ENCODE assay signal across 30 cellular contexts in genomic region chrX:103378990-103379389, GRCh38. TPM values are rescaled to one million over a fixed set of nuclear protein-coding genes. Genes with fewer than 3 reads are reported as not detected.
DNase-seq lines count a peak whose midpoint lies in the region; ATAC-seq and TF ChIP-seq lines count a peak whose summit lies in the region.
"Had no signal": no experiment of that assay in that cellular context is flagged by ENCODE, and none has a peak within 500 bp of the region (broad histone marks: within the 10 kb centered on the region; RNA-seq: fewer than 3 reads in every experiment).

No MANE protein-coding gene starts in this region.

- WGBS in tibial nerve, 2 donors = 61 to 71% methylated on average over 2 of the region's 2 CpGs
- 61 to 82% (median 65%) methylated on average over 2 of the region's 2 CpGs for WGBS in stomach, 5 donors

- ATAC-seq in lower lobe of right lung = no peak
- ATAC-seq: activated CD4-positive, CD25-positive, alpha-beta regulatory T cell treated with anti-CD3 and anti-CD28 coated beads, Interleukin-2, amount 50 U/mL, for 24 hours; CD8-positive, alpha-beta T cell; gastrocnemius medialis; left ventricle myocardium superior; naive thymus-derived CD8-positive, alpha-beta T cell; stimulated activated naive B cell treated with anti-CD40 and anti-IgM and Interleukin-4, amounts not matched to agents 10 μg/mL and 1 μg/mL and 100 μg/mL, for 72 hours; T-cell had no signal

- H3K27me3 ChIP-seq in adipocyte (replicated peaks; ENCODE audit: control insufficient read depth, insufficient read depth, low read length) = no peaks in the 10 kb centered on the region
- H3K27me3 ChIP-seq in rectal smooth muscle tissue (ENCODE audit: control insufficient read depth, insufficient read depth, low read length) = peaks cover 4% of the 10 kb centered on the region
- H3K27me3 ChIP-seq in lower lobe of right lung (ENCODE audit: low read depth) = no peaks in the 10 kb centered on the region
- peaks cover 0 to 24% of the 10 kb centered on the region in 2 donors for H3K27me3 ChIP-seq in tibial nerve
- H3K27me3 ChIP-seq in stomach = peaks cover 0 to 9% (median 0%) of the 10 kb centered on the region in 3 donors
- H3K27me3 ChIP-seq: esophagus squamous epithelium had no signal

- peaks cover 4% of the 10 kb centered on the region for H3K4me1 ChIP-seq in adipocyte (ENCODE audit: control insufficient read depth, insufficient read depth, low read length)
- no peaks in the 10 kb centered on the region for H3K4me1 ChIP-seq in rectal smooth muscle tissue (ENCODE audit: control insufficient read depth, insufficient read depth, low read length)
- no peaks in the 10 kb centered on the region for H3K4me1 ChIP-seq in lower lobe of right lung
- no peaks in the 10 kb centered on the region for H3K4me1 ChIP-seq in tibial nerve
- H3K4me1 ChIP-seq in stomach = peaks cover 0 to 4% (median 0%) of the 10 kb centered on the region in 4 donors
- H3K4me1 ChIP-seq: esophagus squamous epithelium, gastrocnemius medialis, sigmoid colon had no signal

- TF ChIP-seq POLR2A in tibial nerve (IDR thresholded peaks at IDR 0.05) (no peak), stomach (IDR thresholded peaks at IDR 0.05) (no peak)

- TF ChIP-seq EP300 in tibial nerve (IDR thresholded peaks at IDR 0.05) (no peak), stomach (IDR thresholded peaks at IDR 0.05) (no peak)

- H3K4me3 ChIP-seq in adipocyte (ENCODE audit: low read length) = no peak overlapping the region
- peak overlapping the region; percentile 15 for H3K4me3 ChIP-seq in rectal smooth muscle tissue (ENCODE audit: low read length)
- no peak overlapping the region for H3K4me3 ChIP-seq in lower lobe of right lung
- no peak overlapping the region for H3K4me3 ChIP-seq in tibial nerve
- H3K4me3 ChIP-seq in stomach = no peak overlapping the region
- H3K4me3 ChIP-seq: esophagus squamous epithelium, gastrocnemius medialis, sigmoid colon had no signal

- peak; percentile 4 for DNase-seq in NCI-H2227 treated with DMSO at 0.1 percent for 48 hours (lab: John Stamatoyannopoulos, UW)
- DNase-seq in NCI-H2227 (lab: John Stamatoyannopoulos, UW; ENCODE audit: unreplicated experiment) = no peak
- peak; percentile 45 for DNase-seq in adipocyte (ENCODE audit: low read depth)
- peak; percentile 55 for DNase-seq in iris pigment epithelial cell (ENCODE audit: low read depth)
- no peak for DNase-seq in lower lobe of right lung
- no peak for DNase-seq in tibial nerve (ENCODE audit: low spot score in 2 of 2)
- DNase-seq in stomach = no peak
- DNase-seq: 8988T; activated CD4-positive, alpha-beta T cell treated with anti-CD3 and anti-CD28 coated beads, Interleukin-2, amount 50 U/mL, for 48 hours; activated CD8-positive, alpha-beta memory T cell treated with anti-CD3 and anti-CD28 coated beads, Interleukin-2, amount 50 U/mL, for 4 hours; activated naive CD4-positive, alpha-beta T cell treated with anti-CD3 and anti-CD28 coated beads for 36 hours; CD8-positive, alpha-beta T cell; dermis blood vessel endothelial cell; esophagus squamous epithelium; gastrocnemius medialis; GDM1; left ventricle myocardium superior; naive thymus-derived CD8-positive, alpha-beta T cell; NCI-H1105; NCI-H1930; NCI-H345; NCI-H748 treated with DMSO at 0.1 percent for 48 hours; sigmoid colon; stimulated activated naive B cell treated with anti-CD40 and anti-IgM and Interleukin-4, amounts not matched to agents 10 μg/mL and 1 μg/mL and 100 μg/mL, for 72 hours; T-cell had no signal

- H3K27ac ChIP-seq in rectal smooth muscle tissue (ENCODE audit: low read depth, low read length) = no peak overlapping the region
- H3K27ac ChIP-seq in lower lobe of right lung = no peak overlapping the region
- no peak overlapping the region for H3K27ac ChIP-seq in tibial nerve
- H3K27ac ChIP-seq in stomach = no peak overlapping the region
- H3K27ac ChIP-seq: esophagus squamous epithelium, gastrocnemius medialis, sigmoid colon had no signal

- H3K36me3 ChIP-seq in adipocyte (ENCODE audit: control insufficient read depth, insufficient read depth, low read length, severe bottlenecking) (no peaks in the 10 kb centered on the region), rectal smooth muscle tissue (ENCODE audit: control insufficient read depth, insufficient read depth, low read length) (no peaks in the 10 kb centered on the region), lower lobe of right lung (no peaks in the 10 kb centered on the region), tibial nerve (no peaks in the 10 kb centered on the region), stomach (no peaks in the 10 kb centered on the region)
- H3K36me3 ChIP-seq: esophagus squamous epithelium, gastrocnemius medialis, sigmoid colon had no signal

- intact Hi-C loops in lower lobe of right lung (cut with DNase I) = no loop called here
- intact Hi-C loops in stomach (cut with DNase I; ENCODE audit: low total_unique reads) = no loop called here

- TF ChIP-seq CTCF in lower lobe of right lung (IDR thresholded peaks at IDR 0.05) (no peak), tibial nerve (IDR thresholded peaks at IDR 0.05) (no peak), stomach (IDR thresholded peaks at IDR 0.05) (no peak)

- H3K9me3 ChIP-seq in adipocyte (ENCODE audit: control insufficient read depth, low read length) = no peaks in the 10 kb centered on the region
- H3K9me3 ChIP-seq in lower lobe of right lung = no peaks in the 10 kb centered on the region
- no peaks in the 10 kb centered on the region for H3K9me3 ChIP-seq in tibial nerve
- no peaks in the 10 kb centered on the region for H3K9me3 ChIP-seq in stomach
- H3K9me3 ChIP-seq: esophagus squamous epithelium, gastrocnemius medialis, sigmoid colon had no signal

- no peak overlapping the region for H3K9ac ChIP-seq in adipocyte (ENCODE audit: low read length)
- no peak overlapping the region for H3K9ac ChIP-seq in rectal smooth muscle tissue (ENCODE audit: low read length)

RNA-seq across cellular contexts. Expression of gene BEX3, which starts 2.7 kb away (rescaled TPM):
- total RNA-seq in lower lobe of right lung (93.9 TPM), tibial nerve (100 to 1,000 TPM; 121 to 211 (median 202) TPM), stomach (100 to 1,000 TPM in 1 of 5 donors, 10 to 100 TPM in 3, 1 to 10 TPM in 1; 1.2 to 146 (median 28.6) TPM)
- polyA plus RNA-seq in stomach = 100 to 1,000 TPM in 1 of 3 donors, 10 to 100 TPM in 2; 73.5 to 101 (median 94.7) TPM

RNA-seq across cellular contexts. Expression of gene TCEAL9, which starts 22.7 kb away (rescaled TPM):
- 34.6 TPM for total RNA-seq in lower lobe of right lung
- 100 to 1,000 TPM in 1 of 4 donors, 10 to 100 TPM in 3; 49.2 to 114 (median 55.4) TPM for total RNA-seq in tibial nerve
- total RNA-seq in stomach = 100 to 1,000 TPM in 1 of 5 donors, 10 to 100 TPM in 4; 16.1 to 128 (median 46.1) TPM
- polyA plus RNA-seq in stomach = 100 to 1,000 TPM in 2 of 3 donors, 10 to 100 TPM in 1; 54.7 to 185 (median 128) TPM

RNA-seq across cellular contexts. Expression of gene TCEAL7, which starts 49.0 kb away (rescaled TPM):
- total RNA-seq in lower lobe of right lung = 3.2 TPM
- total RNA-seq in tibial nerve = 10 to 100 TPM in 1 of 4 donors, 1 to 10 TPM in 3; 6.1 to 15.9 (median 8.2) TPM
- total RNA-seq in stomach = 10 to 100 TPM in 3 of 5 donors, 1 to 10 TPM in 2; 2.6 to 51.3 (median 17.0) TPM
- 10 to 100 TPM in 1 of 3 donors, 1 to 10 TPM in 2; 5.6 to 12.3 (median 9.8) TPM for polyA plus RNA-seq in stomach
- total RNA-seq: activated naive CD4-positive, alpha-beta T cell treated with anti-CD3 and anti-CD28 coated beads for 36 hours; activated T-helper 1 cell treated with anti-CD3 and anti-CD28 coated beads, Interleukin-12 subunit alpha, Interleukin-12 subunit beta, Interleukin-2, Interleukin-4 antibody, amounts not matched to agents 30 ng/mL and 10 ng/mL and 1 ng/mL, durations not matched to agents 14 hours and 24 hours and 36 hours; CD8-positive, alpha-beta T cell; naive thymus-derived CD8-positive, alpha-beta T cell; RPMI7951; SK-MEL-5; T-cell had no signal
- polyA plus RNA-seq: naive thymus-derived CD8-positive, alpha-beta T cell had no signal

Comparison
In these comparisons a context has a peak if more than half of its experiments do, and no peak if none do; other contexts are left out.
1. DNase-seq: peak in NCI-H2227 treated with DMSO at 0.1 percent for 48 hours (single experiment), adipocyte (single experiment) and iris pigment epithelial cell (single experiment); none in NCI-H2227 (single experiment), lower lobe of right lung (single experiment), tibial nerve (0 of 2) and stomach (single experiment).